Comparison of ENCODE assay signal across 8 cellular contexts in genomic region chr9:134434896-134435506, GRCh38.
A peak's percentile ranks its signal among the peaks of the same experiment; 100 is the strongest.
DNase-seq lines count a peak whose midpoint lies in the region; ATAC-seq and TF ChIP-seq lines count a peak whose summit lies in the region.

No MANE protein-coding gene starts in this region.

- H3K9me3 Mint-ChIP-seq in activated naive CD4-positive, alpha-beta T cell treated with anti-CD3 and anti-CD28 coated beads, Interleukin-2, amount 10 ng/mL, durations not matched to agents 7 days and 5 days, result no peaks in the 10 kb centered on the region

- no peaks in the 10 kb centered on the region for H3K27me3 ChIP-seq in SJSA1 (replicated peaks)

- peaks cover 33% of the 10 kb centered on the region for H3K36me3 ChIP-seq in SJSA1

- ATAC-seq in HG03469 (IDR thresholded peaks at IDR 0.05; ENCODE audit: unreplicated experiment), result no peak
- ATAC-seq in GM18858 (IDR thresholded peaks at IDR 0.05; ENCODE audit: unreplicated experiment), result no peak

- TF ChIP-seq CTCF in fibroblast of the aortic adventitia (IDR thresholded peaks at IDR 0.05; ENCODE audit: insufficient read depth, low read length), result no peak

- no peaks in the 10 kb centered on the region for H3K9me3 ChIP-seq in SJSA1 (replicated peaks)

- CTCF ChIA-PET in activated naive CD4-positive, alpha-beta T cell treated with anti-CD3 and anti-CD28 coated beads, Interleukin-2, amount 10 ng/mL, durations not matched to agents 7 days and 5 days (lab: Charles Lee), result no interaction called here

- no peaks in the 10 kb centered on the region for H3K36me3 Mint-ChIP-seq in activated naive CD4-positive, alpha-beta T cell treated with anti-CD3 and anti-CD28 coated beads, Interleukin-2, amount 10 ng/mL, durations not matched to agents 7 days and 5 days

- H3K4me1 ChIP-seq in SJSA1 (replicated peaks), result peaks cover 65% of the 10 kb centered on the region

- H3K27ac Mint-ChIP-seq in activated naive CD4-positive, alpha-beta T cell treated with anti-CD3 and anti-CD28 coated beads, Interleukin-2, amount 10 ng/mL, durations not matched to agents 7 days and 5 days, result no peak overlapping the region

- DNase-seq in HS-5 (ENCODE audit: low read depth), result peak; percentile 33
- DNase-seq in SJSA1 (ENCODE audit: low read depth in 1 of 2, low spot score in 2 of 2), result peak; percentile 87 to 94
- DNase-seq in fibroblast of the aortic adventitia (ENCODE audit: low read depth), result peak; percentile 99
- peak; percentile 51 to 95 (median 85) for DNase-seq in nucleus accumbens (lab: John Stamatoyannopoulos, UW)
- no peak for DNase-seq in NCI-H82 treated with DMSO at 0.1 percent for 48 hours (lab: John Stamatoyannopoulos, UW; ENCODE audit: unreplicated experiment)
- no peak for DNase-seq in activated naive CD4-positive, alpha-beta T cell treated with anti-CD3 and anti-CD28 coated beads, Interleukin-2, amount 10 ng/mL, durations not matched to agents 7 days and 5 days

- no peak overlapping the region for H3K4me3 ChIP-seq in SJSA1
- no peak overlapping the region for H3K4me3 ChIP-seq in fibroblast of the aortic adventitia (ENCODE audit: low read depth, low read length)

- peaks cover under 1% of the 10 kb centered on the region for H3K27me3 Mint-ChIP-seq in activated naive CD4-positive, alpha-beta T cell treated with anti-CD3 and anti-CD28 coated beads, Interleukin-2, amount 10 ng/mL, durations not matched to agents 7 days and 5 days

- H3K4me1 Mint-ChIP-seq in activated naive CD4-positive, alpha-beta T cell treated with anti-CD3 and anti-CD28 coated beads, Interleukin-2, amount 10 ng/mL, durations not matched to agents 7 days and 5 days, result no peaks in the 10 kb centered on the region

- peak overlapping the region; percentile 32; the same call in 1 of the 2 replicates for H3K27ac ChIP-seq in SJSA1

- H3K4me3 Mint-ChIP-seq in activated naive CD4-positive, alpha-beta T cell treated with anti-CD3 and anti-CD28 coated beads, Interleukin-2, amount 10 ng/mL, durations not matched to agents 7 days and 5 days, result no peak overlapping the region

Comparison
In these comparisons a context has a peak if more than half of its experiments do, and no peak if none do; other contexts are left out.
1. DNase-seq: peak in HS-5 (single experiment), SJSA1 (2 of 2), fibroblast of the aortic adventitia (single experiment) and nucleus accumbens (56 of 56); none in NCI-H82 treated with DMSO at 0.1 percent for 48 hours (single experiment) and activated naive CD4-positive, alpha-beta T cell treated with anti-CD3 and anti-CD28 coated beads, Interleukin-2, amount 10 ng/mL, durations not matched to agents 7 days and 5 days (single experiment).